21 cellular contexts compared by ENCODE assay signal in the genomic region with DNA sequence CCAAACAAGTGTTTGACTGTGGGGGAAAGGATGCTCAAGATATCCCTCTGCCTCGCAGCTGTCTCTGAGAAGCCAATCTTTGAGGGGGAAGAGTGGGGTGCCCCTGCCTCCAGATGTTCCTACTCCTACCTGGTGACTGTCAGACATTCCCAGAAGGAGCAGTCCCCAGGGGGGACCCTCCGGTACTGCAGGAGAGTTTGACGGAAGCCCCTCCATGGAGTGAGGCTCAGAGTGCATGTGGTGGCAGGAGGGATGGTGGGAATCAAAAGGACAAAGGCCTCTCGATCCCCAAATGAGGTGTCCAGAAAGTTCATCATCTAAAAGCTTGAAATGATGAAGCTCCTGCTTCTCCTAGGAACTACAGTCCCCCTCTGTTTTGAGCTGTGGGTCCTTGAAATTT.
"Had no signal": no experiment of that assay in that cellular context is flagged by ENCODE, and none has a peak within 500 bp of the region (broad histone marks: within the 10 kb centered on the region; RNA-seq: fewer than 3 reads in every experiment).

No MANE protein-coding gene starts in this region.

- H3K27me3 Mint-ChIP-seq: natural killer cell treated with Interleukin-12 subunit alpha and Interleukin-12 subunit beta and Interleukin-15 and Interleukin-18, amount 100 ng/mL, for 72 hours; stimulated activated memory B cell treated with anti-CD40 and anti-IgM and Interleukin-4, amounts not matched to agents 10 μg/mL and 1 μg/mL and 100 μg/mL, for 72 hours; stimulated activated naive CD8-positive, alpha-beta T cell treated with anti-CD3 and anti-CD28 coated beads, Interleukin-15, Interleukin-2, amounts not matched to agents 100 ng/mL and 50 ng/mL, for 24 hours had no signal

- H3K27ac ChIP-seq: esophagus squamous epithelium, neural progenitor cell, prostate gland had no signal

- H3K9me3 ChIP-seq: esophagus squamous epithelium, gastroesophageal sphincter, pancreas, prostate gland, spleen had no signal

- H3K9ac ChIP-seq: neural progenitor cell had no signal

- H3K4me3 ChIP-seq: esophagus squamous epithelium, gastroesophageal sphincter, lung, neural progenitor cell, pancreas, prostate gland, spleen had no signal

- ATAC-seq: gastroesophageal sphincter; left ventricle myocardium superior; natural killer cell treated with Interleukin-12 subunit alpha and Interleukin-12 subunit beta and Interleukin-15 and Interleukin-18, amount 100 ng/mL, for 72 hours; sciatic nerve; stimulated activated memory B cell treated with anti-CD40 and anti-IgM and Interleukin-4, amounts not matched to agents 10 μg/mL and 1 μg/mL and 100 μg/mL, for 72 hours had no signal

- H3K36me3 Mint-ChIP-seq: natural killer cell treated with Interleukin-12 subunit alpha and Interleukin-12 subunit beta and Interleukin-15 and Interleukin-18, amount 100 ng/mL, for 72 hours had no signal

- H3K4me2 ChIP-seq: neural progenitor cell had no signal

- DNase-seq: esophagus squamous epithelium; foreskin fibroblast; glutamatergic neuron; left ventricle myocardium superior; mesenchymal stem cell; midbrain; nucleus accumbens; stimulated activated CD4-positive, alpha-beta T cell treated with anti-CD3 and anti-CD28 coated beads, Interleukin-15, amount 100 ng/mL, for 24 hours; stimulated activated CD4-positive, alpha-beta T cell treated with anti-CD3 and anti-CD28 coated beads, Interleukin-1b, Interleukin-23, amount 100 ng/mL, for 48 hours; stimulated activated CD4-positive, alpha-beta T cell treated with anti-CD3 and anti-CD28 coated beads, Interleukin-4, amount 100 ng/mL, for 24 hours; trophoblast cell had no signal

- H3K27me3 ChIP-seq: esophagus squamous epithelium, gastroesophageal sphincter, neural progenitor cell, pancreas, spleen had no signal

- H3K27ac Mint-ChIP-seq: neural progenitor cell; stimulated activated memory B cell treated with anti-CD40 and anti-IgM and Interleukin-4, amounts not matched to agents 10 μg/mL and 1 μg/mL and 100 μg/mL, for 72 hours; stimulated activated naive CD8-positive, alpha-beta T cell treated with anti-CD3 and anti-CD28 coated beads, Interleukin-15, Interleukin-2, amounts not matched to agents 100 ng/mL and 50 ng/mL, for 24 hours had no signal

- H3K36me3 ChIP-seq: neural progenitor cell, pancreas, prostate gland had no signal

- H3K9me3 Mint-ChIP-seq: natural killer cell treated with Interleukin-12 subunit alpha and Interleukin-12 subunit beta and Interleukin-15 and Interleukin-18, amount 100 ng/mL, for 72 hours; neural progenitor cell; stimulated activated memory B cell treated with anti-CD40 and anti-IgM and Interleukin-4, amounts not matched to agents 10 μg/mL and 1 μg/mL and 100 μg/mL, for 72 hours; stimulated activated naive CD8-positive, alpha-beta T cell treated with anti-CD3 and anti-CD28 coated beads, Interleukin-15, Interleukin-2, amounts not matched to agents 100 ng/mL and 50 ng/mL, for 24 hours had no signal

- H3K4me3 Mint-ChIP-seq: natural killer cell treated with Interleukin-12 subunit alpha and Interleukin-12 subunit beta and Interleukin-15 and Interleukin-18, amount 100 ng/mL, for 72 hours; neural progenitor cell; stimulated activated memory B cell treated with anti-CD40 and anti-IgM and Interleukin-4, amounts not matched to agents 10 μg/mL and 1 μg/mL and 100 μg/mL, for 72 hours; stimulated activated naive CD8-positive, alpha-beta T cell treated with anti-CD3 and anti-CD28 coated beads, Interleukin-15, Interleukin-2, amounts not matched to agents 100 ng/mL and 50 ng/mL, for 24 hours had no signal
